ENCODE assay signal across 23 cellular contexts in genomic region chr3:164406281-164406680, GRCh38.
"Had no signal": no experiment of that assay in that cellular context is flagged by ENCODE, and none has a peak within 500 bp of the region (broad histone marks: within the 10 kb centered on the region; RNA-seq: fewer than 3 reads in every experiment).

No MANE protein-coding gene starts in this region.

- H3K36me3 ChIP-seq: lower lobe of right lung, right atrium auricular region, suprapubic skin, vagina had no signal

- H3K9me3 ChIP-seq: lower lobe of right lung, right atrium auricular region, suprapubic skin, vagina had no signal

- H3K4me3 ChIP-seq: coronary artery, lower lobe of right lung, right atrium auricular region, smooth muscle cell, suprapubic skin, vagina had no signal

- H3K27me3 ChIP-seq: right atrium auricular region, suprapubic skin, vagina had no signal

- FAIRE-seq: frontal cortex, keratinocyte had no signal

- H3K27ac ChIP-seq: coronary artery, lower lobe of right lung, parathyroid adenoma, right atrium auricular region, suprapubic skin, vagina had no signal

- ATAC-seq: left ventricle myocardium superior; lower lobe of right lung; natural killer cell; sciatic nerve; stimulated activated naive CD8-positive, alpha-beta T cell treated with anti-CD3 and anti-CD28 coated beads, Interleukin-15, amount 100 ng/mL, for 72 hours had no signal

- H3K4me1 ChIP-seq: lower lobe of right lung, parathyroid adenoma, right atrium auricular region, suprapubic skin, vagina had no signal

- DNase-seq: effector CD4-positive, alpha-beta T cell; hypothalamus; immature natural killer cell; left ventricle myocardium superior; lower lobe of right lung; natural killer cell; occipital lobe; stimulated activated CD4-positive, alpha-beta T cell treated with anti-CD3 and anti-CD28 coated beads, Interleukin-12 subunit alpha, Interleukin-12 subunit beta, amount 100 ng/mL, for 4 hours; stimulated activated CD4-positive, alpha-beta T cell treated with anti-CD3 and anti-CD28 coated beads, Interleukin-1b, Interleukin-23, amount 100 ng/mL, for 48 hours; stimulated activated CD4-positive, alpha-beta T cell treated with anti-CD3 and anti-CD28 coated beads, Interleukin-4, amount 100 ng/mL, for 1 hour; stimulated activated CD8-positive, alpha-beta memory T cell treated with anti-CD3 and anti-CD28 coated beads, Interleukin-4, amount 100 ng/mL, for 48 hours; stimulated activated naive CD4-positive, alpha-beta T cell; stimulated activated naive CD8-positive, alpha-beta T cell treated with anti-CD3 and anti-CD28 coated beads, Interleukin-15, amount 100 ng/mL, for 72 hours; trophoblast cell had no signal
